In genomic region chr11:66567787-66568123, GRCh38 we compare ENCODE assay signal across 8 cellular contexts. TPM values are rescaled to one million over a fixed set of nuclear protein-coding genes. Genes with fewer than 3 reads are reported as not detected.
A peak's percentile ranks its signal among the peaks of the same experiment; 100 is the strongest.
DNase-seq lines count a peak whose midpoint lies in the region; ATAC-seq, FAIRE-seq and TF ChIP-seq lines count a peak whose summit lies in the region.

No MANE protein-coding gene starts in this region.

- H3K27ac ChIP-seq in skin epidermis: peak overlapping the region in 10 of 21 experiments; percentile 1 to 78 (median 42)

- H3K4me1 ChIP-seq in HAP-1: peaks cover 38% of the 10 kb centered on the region

- peaks cover 4% of the 10 kb centered on the region for H3K4me1 Mint-ChIP-seq in activated CD4-positive, alpha-beta memory T cell treated with anti-CD3 and anti-CD28 coated beads, Interleukin-2, amount 10 ng/mL, durations not matched to agents 7 days and 5 days

- ATAC-seq in HG03520 (IDR thresholded peaks at IDR 0.05; ENCODE audit: unreplicated experiment): no peak
- no peak for ATAC-seq in GM19463 (IDR thresholded peaks at IDR 0.05; ENCODE audit: unreplicated experiment)

- CTCF ChIA-PET in activated CD4-positive, alpha-beta memory T cell treated with anti-CD3 and anti-CD28 coated beads, Interleukin-2, amount 10 ng/mL, durations not matched to agents 7 days and 5 days (lab: Charles Lee): interaction anchor here (1.3 kb wide), 1 partner anchor 12 kb away, joined by 3 read pairs; no protein-coding TSS in a partner anchor

- H3K36me3 ChIP-seq in HAP-1 (replicated peaks): no peaks in the 10 kb centered on the region; the same call in none of the 2 replicates

- H3K27me3 ChIP-seq in HAP-1 (ENCODE audit: low read depth): no peaks in the 10 kb centered on the region

- no peaks in the 10 kb centered on the region for H3K9me3 ChIP-seq in HAP-1

- peak overlapping the region; percentile 66 for H3K4me3 Mint-ChIP-seq in activated CD4-positive, alpha-beta memory T cell treated with anti-CD3 and anti-CD28 coated beads, Interleukin-2, amount 10 ng/mL, durations not matched to agents 7 days and 5 days

- H3K36me3 Mint-ChIP-seq in activated CD4-positive, alpha-beta memory T cell treated with anti-CD3 and anti-CD28 coated beads, Interleukin-2, amount 10 ng/mL, durations not matched to agents 7 days and 5 days (ENCODE audit: low read depth): no peaks in the 10 kb centered on the region

- H3K4me3 ChIP-seq in HAP-1: peak overlapping the region; percentile 23
- peak overlapping the region; percentile 63 for H3K4me3 ChIP-seq in fibroblast of the aortic adventitia (ENCODE audit: low read depth, low read length)
- H3K4me3 ChIP-seq in skin epidermis: peak overlapping the region; percentile 44 to 69 (median 58)

- no peaks in the 10 kb centered on the region for H3K9me3 Mint-ChIP-seq in activated CD4-positive, alpha-beta memory T cell treated with anti-CD3 and anti-CD28 coated beads, Interleukin-2, amount 10 ng/mL, durations not matched to agents 7 days and 5 days

- FAIRE-seq in HTR-8/SVneo (lab: Jason Lieb, UNC): no peak

- no peak for DNase-seq in HAP-1 (ENCODE audit: low spot score in 2 of 2)
- DNase-seq in activated CD4-positive, alpha-beta memory T cell treated with anti-CD3 and anti-CD28 coated beads, Interleukin-2, amount 10 ng/mL, durations not matched to agents 7 days and 5 days: no peak
- no peak for DNase-seq in fibroblast of the aortic adventitia (ENCODE audit: low read depth)
- DNase-seq in NCI-H1417 (lab: John Stamatoyannopoulos, UW): no peak
- DNase-seq in HTR-8/SVneo (ENCODE audit: insufficient read length, low spot score): no peak

- in situ Hi-C loops in HAP-1 (cut with MboI; ENCODE audit: low sequenced_read_pairs): no loop called here

- H3K27me3 Mint-ChIP-seq in activated CD4-positive, alpha-beta memory T cell treated with anti-CD3 and anti-CD28 coated beads, Interleukin-2, amount 10 ng/mL, durations not matched to agents 7 days and 5 days: peaks cover 17% of the 10 kb centered on the region

- POLR2A ChIA-PET in activated CD4-positive, alpha-beta memory T cell treated with anti-CD3 and anti-CD28 coated beads, Interleukin-2, amount 10 ng/mL, durations not matched to agents 7 days and 5 days (lab: Charles Lee): interaction anchor here (1.4 to 1.7 kb wide), 3 partner anchors 52 to 109 kb away, joined by 3 to 4 read pairs (median 3); no protein-coding TSS in a partner anchor

- no peak overlapping the region for H3K27ac Mint-ChIP-seq in activated CD4-positive, alpha-beta memory T cell treated with anti-CD3 and anti-CD28 coated beads, Interleukin-2, amount 10 ng/mL, durations not matched to agents 7 days and 5 days

- TF ChIP-seq CTCF in fibroblast of the aortic adventitia (IDR thresholded peaks at IDR 0.05; ENCODE audit: insufficient read depth, low read length): no peak

RNA-seq across cellular contexts. Expression of gene CTSF, which starts 0.7 kb away (rescaled TPM):
- 1 to 10 TPM; 3.7 to 4.3 TPM for total RNA-seq in activated CD4-positive, alpha-beta memory T cell treated with anti-CD3 and anti-CD28 coated beads, Interleukin-2, amount 10 ng/mL, durations not matched to agents 7 days and 5 days
- 35.0 and 47.1 TPM in 2 replicates for total RNA-seq in fibroblast of the aortic adventitia (ENCODE audit: low replicate concordance)

RNA-seq across cellular contexts. Expression of gene ACTN3, which starts 21.1 kb away (rescaled TPM):
- total RNA-seq in activated CD4-positive, alpha-beta memory T cell treated with anti-CD3 and anti-CD28 coated beads, Interleukin-2, amount 10 ng/mL, durations not matched to agents 7 days and 5 days: under 1 TPM; 0.30 to 0.35 TPM
- not detected in 2 replicates for total RNA-seq in fibroblast of the aortic adventitia (ENCODE audit: low replicate concordance)

RNA-seq across cellular contexts. Expression of gene ZDHHC24, which starts 21.9 kb away (rescaled TPM):
- 10 to 100 TPM; 25.9 to 26.0 TPM for total RNA-seq in activated CD4-positive, alpha-beta memory T cell treated with anti-CD3 and anti-CD28 coated beads, Interleukin-2, amount 10 ng/mL, durations not matched to agents 7 days and 5 days
- 8.6 and 11.0 TPM in 2 replicates for total RNA-seq in fibroblast of the aortic adventitia (ENCODE audit: low replicate concordance)

RNA-seq across cellular contexts. Expression of gene CCDC87, which starts 25.1 kb away (rescaled TPM):
- not detected for total RNA-seq in activated CD4-positive, alpha-beta memory T cell treated with anti-CD3 and anti-CD28 coated beads, Interleukin-2, amount 10 ng/mL, durations not matched to agents 7 days and 5 days
- total RNA-seq in fibroblast of the aortic adventitia (ENCODE audit: low replicate concordance): 0.45 and 1.1 TPM in 2 replicates

RNA-seq across cellular contexts. Expression of gene CCS, which starts 25.2 kb away (rescaled TPM):
- total RNA-seq in activated CD4-positive, alpha-beta memory T cell treated with anti-CD3 and anti-CD28 coated beads, Interleukin-2, amount 10 ng/mL, durations not matched to agents 7 days and 5 days: 10 to 100 TPM; 32.8 to 33.2 TPM
- total RNA-seq in fibroblast of the aortic adventitia (ENCODE audit: low replicate concordance): 28.3 and 54.4 TPM in 2 replicates
